Comparison of ENCODE assay signal across 26 cellular contexts in the genomic region with DNA sequence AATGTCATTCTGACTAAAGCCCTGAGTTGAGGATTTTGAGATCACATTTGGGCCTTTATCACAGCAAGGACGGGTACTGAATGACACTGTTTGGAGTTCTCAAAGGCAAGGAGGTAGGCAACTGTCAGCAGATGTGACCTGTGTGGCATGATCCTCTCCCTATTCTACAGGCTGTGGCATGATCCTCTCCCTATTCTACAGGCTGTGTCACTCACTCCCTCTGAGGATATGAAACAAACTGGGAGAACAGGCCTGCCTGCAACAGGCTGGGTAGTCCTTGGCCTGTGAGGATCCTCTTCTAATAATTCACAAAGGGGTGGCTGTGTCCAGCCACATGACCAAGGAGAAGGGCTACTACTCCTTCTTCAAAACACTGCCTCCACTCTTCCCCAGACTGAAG. TPM values are rescaled to one million over a fixed set of nuclear protein-coding genes. Genes with fewer than 3 reads are reported as not detected.
DNase-seq lines count a peak whose midpoint lies in the region; ATAC-seq, FAIRE-seq and TF ChIP-seq lines count a peak whose summit lies in the region.
"Had no signal": no experiment of that assay in that cellular context is flagged by ENCODE, and none has a peak within 500 bp of the region (broad histone marks: within the 10 kb centered on the region; RNA-seq: fewer than 3 reads in every experiment).

No MANE protein-coding gene starts in this region.

- intact Hi-C loops in aorta (cut with DNase I), result no loop called here
- intact Hi-C loops in dorsolateral prefrontal cortex (cut with DNase I), result no loop called here

- CTCF ChIA-PET in A549 (lab: Yijun Ruan, JAX), result no interaction called here

- H3K4me3 Mint-ChIP-seq in nephron progenitor cell, result no peak overlapping the region
- H3K4me3 Mint-ChIP-seq: CD14-positive monocyte; CD4-positive, alpha-beta memory T cell; CD4-positive, CD25-positive, alpha-beta regulatory T cell; CD8-positive, alpha-beta memory T cell had no signal

- no peaks in the 10 kb centered on the region for H3K27me3 Mint-ChIP-seq in nephron progenitor cell (ENCODE audit: low read depth, poor library complexity)

- H3K4me1 Mint-ChIP-seq in nephron progenitor cell, result no peaks in the 10 kb centered on the region
- H3K4me1 Mint-ChIP-seq: CD14-positive monocyte; CD4-positive, alpha-beta memory T cell; CD4-positive, CD25-positive, alpha-beta regulatory T cell; CD8-positive, alpha-beta memory T cell had no signal

- H3K36me3 ChIP-seq in bronchial epithelial cell (ENCODE audit: control insufficient read depth, insufficient read depth, low read length), result no peaks in the 10 kb centered on the region
- no peaks in the 10 kb centered on the region for H3K36me3 ChIP-seq in esophagus (ENCODE audit: control insufficient read depth in 2 of 2, insufficient read depth in 2 of 2, low read length in 1 of 2)
- H3K36me3 ChIP-seq in aorta (ENCODE audit: control insufficient read depth in 1 of 2, insufficient read depth in 2 of 2, low read length in 1 of 2), result no peaks in the 10 kb centered on the region
- H3K36me3 ChIP-seq: BE2C, BLaER1 had no signal

- no peak overlapping the region for H3K4me3 ChIP-seq in A549
- no peak overlapping the region for H3K4me3 ChIP-seq in bronchial epithelial cell (ENCODE audit: low read depth, low read length)
- H3K4me3 ChIP-seq in esophagus (ENCODE audit: low read depth in 1 of 2, low read length in 2 of 2), result no peak overlapping the region
- no peak overlapping the region for H3K4me3 ChIP-seq in aorta (ENCODE audit: low read length in 2 of 2)
- H3K4me3 ChIP-seq in dorsolateral prefrontal cortex, result no peak overlapping the region
- H3K4me3 ChIP-seq: BLaER1 had no signal

- H3K36me3 Mint-ChIP-seq in nephron progenitor cell (ENCODE audit: low read depth), result no peaks in the 10 kb centered on the region
- H3K36me3 Mint-ChIP-seq: CD14-positive monocyte; CD4-positive, CD25-positive, alpha-beta regulatory T cell had no signal

- ATAC-seq in A549 (no peak), aorta (ENCODE audit: low FRiP score) (peak; percentile 11)

- TF ChIP-seq RAD21 in A549 (conservative IDR thresholded peaks at IDR 0.05 in 1 of 2, IDR thresholded peaks at IDR 0.05 in 1 of 2), result no peak

- no peak for TF ChIP-seq POLR2A in A549 (IDR thresholded peaks at IDR 0.05; ENCODE audit: low read length)

- FAIRE-seq in A549 (lab: Jason Lieb, UNC) (peak; percentile 81), bronchial epithelial cell (lab: Jason Lieb, UNC) (no peak)
- FAIRE-seq: G401.6, GM12891, GM18507 had no signal

- H3K4me1 ChIP-seq in A549 (peaks cover 7% of the 10 kb centered on the region; the same call in 1 of the 3 replicates), esophagus (ENCODE audit: control insufficient read depth in 2 of 2, insufficient read depth in 2 of 2, low read length in 1 of 2) (no peaks in the 10 kb centered on the region), aorta (ENCODE audit: control insufficient read depth in 1 of 2, insufficient read depth in 2 of 2, low read length in 2 of 2) (no peaks in the 10 kb centered on the region)
- H3K4me1 ChIP-seq: BE2C, BLaER1 had no signal

- POLR2A ChIA-PET in A549 (lab: Yijun Ruan, JAX), result no interaction called here

- H3K27me3 ChIP-seq in bronchial epithelial cell (ENCODE audit: control insufficient read depth, insufficient read depth, low read length) (no peaks in the 10 kb centered on the region), esophagus (ENCODE audit: control insufficient read depth in 1 of 2, insufficient read depth in 2 of 2, low read length in 2 of 2) (no peaks in the 10 kb centered on the region), aorta (ENCODE audit: control insufficient read depth in 1 of 2, insufficient read depth in 2 of 2, low read length in 1 of 2) (no peaks in the 10 kb centered on the region), dorsolateral prefrontal cortex (peaks cover 0 to 68% (median 31%) of the 10 kb centered on the region in 45 donors)
- H3K27me3 ChIP-seq: BE2C had no signal

- peaks cover 46% of the 10 kb centered on the region for H3K9me3 Mint-ChIP-seq in nephron progenitor cell

- H3K4me2 ChIP-seq in A549, result no peak overlapping the region
- H3K4me2 ChIP-seq: BLaER1 had no signal

- DNase-seq in A549 (ENCODE audit: low read depth in 1 of 2, low spot score in 1 of 2) (no peak), bronchial epithelial cell (ENCODE audit: low read depth) (peak; percentile 20), aorta (no peak), EL (no peak), nephron progenitor cell (no peak), dorsolateral prefrontal cortex (no peak)
- DNase-seq: ACHN; BE2C; C1 segment of cervical spinal cord; CD4-positive, alpha-beta memory T cell; CD4-positive, CD25-positive, alpha-beta regulatory T cell; CD8-positive, alpha-beta memory T cell; COR-L47; DMS 273 treated with DMSO at 0.1 percent for 48 hours; DMS153; DMS53; DMS79; DND-41; GF-D8 had no signal

- H3K27ac Mint-ChIP-seq in nephron progenitor cell, result no peak overlapping the region
- H3K27ac Mint-ChIP-seq: CD14-positive monocyte; CD4-positive, alpha-beta memory T cell; CD4-positive, CD25-positive, alpha-beta regulatory T cell; CD8-positive, alpha-beta memory T cell had no signal

- no peaks in the 10 kb centered on the region for H3K9me3 ChIP-seq in A549
- H3K9me3 ChIP-seq in esophagus (ENCODE audit: control insufficient read depth in 2 of 2, insufficient read depth in 1 of 2, low read depth in 1 of 2, low read length in 1 of 2), result peaks cover 0 to 4% of the 10 kb centered on the region in 2 donors
- no peaks in the 10 kb centered on the region for H3K9me3 ChIP-seq in aorta (ENCODE audit: control insufficient read depth, low read length)
- H3K9me3 ChIP-seq: BE2C had no signal

- WGBS in A549 (ENCODE audit: missing lambda C conversion rate), result 33% methylated on average over 1 of the region's 1 CpG
- 58 to 76% methylated on average over 1 of the region's 1 CpG for WGBS in esophagus, 2 donors
- WGBS in aorta, 2 donors, result 62 to 96% methylated on average over 1 of the region's 1 CpG

- H3K27ac ChIP-seq in A549, result no peak overlapping the region
- peak overlapping the region; percentile 64 to 70 for H3K27ac ChIP-seq in esophagus (ENCODE audit: low read depth in 2 of 2, low read length in 1 of 2)
- no peak overlapping the region for H3K27ac ChIP-seq in aorta (ENCODE audit: low read depth in 1 of 2, low read length in 2 of 2)
- H3K27ac ChIP-seq in dorsolateral prefrontal cortex, result no peak overlapping the region
- H3K27ac ChIP-seq: 22Rv1, BLaER1 had no signal

- TF ChIP-seq CTCF in A549 (IDR thresholded peaks at IDR 0.05) (no peak), bronchial epithelial cell (IDR thresholded peaks at IDR 0.05; ENCODE audit: insufficient read depth, low read length, severe bottlenecking) (no peak), nephron progenitor cell (IDR thresholded peaks at IDR 0.05) (no peak), dorsolateral prefrontal cortex (IDR thresholded peaks at IDR 0.05 in 54 of 56, conservative IDR thresholded peaks at IDR 0.05 in 2 of 56; ENCODE audit: low read depth in 1 of 56, partially characterized antibody in 56 of 56) (no peak)

- TF ChIP-seq EP300 in A549 (IDR thresholded peaks at IDR 0.05), result no peak

TF ChIP-seq in A549, 52 proteins besides CTCF, POLR2A, EP300 and RAD21:
- TF ChIP-seq EHF (CRISPR knock-in tag; IDR thresholded peaks at IDR 0.05), result no peak
- no peak for TF ChIP-seq TP53 (CRISPR knock-in tag; IDR thresholded peaks at IDR 0.05)
- TF ChIP-seq RARB (CRISPR knock-in tag; IDR thresholded peaks at IDR 0.05), result no peak
- no peak for TF ChIP-seq JUN (IDR thresholded peaks at IDR 0.05)
- no peak for TF ChIP-seq FOSB (CRISPR knock-in tag; IDR thresholded peaks at IDR 0.05)
- no peak for TF ChIP-seq SMC3 (IDR thresholded peaks at IDR 0.05)
- TF ChIP-seq CBX2 (IDR thresholded peaks at IDR 0.05; ENCODE audit: borderline replicate concordance, low read depth), result no peak
- no peak for TF ChIP-seq TFCP2L1 (CRISPR knock-in tag; IDR thresholded peaks at IDR 0.05)

RNA-seq across cellular contexts. Expression of a gene that starts 14.9 kb away (rescaled TPM):
- polyA plus RNA-seq in A549 (2011; rRNA removed) (2.4 and 2.7 TPM in 2 replicates), A549 (2017; fragmentation: RNase III; extraction: RNeasy Plus Mini Kit Qiagen cat#74134 plus additional on column Dnase treatment) (0.62 to 0.96 TPM (median 0.81 TPM) in 3 replicates), esophagus (1 to 10 TPM in 1 of 2 donors, under 1 TPM in 1; 0.85 to 1.2 TPM), aorta (1 to 10 TPM; 1.5 to 2.8 TPM)
- 0.28 and 0.31 TPM in 2 replicates for polyA plus RNA-seq in A549 (2012; cell fraction: cytosol; rRNA removed)
- polyA plus RNA-seq in A549 (2012; cell fraction: nucleus; rRNA removed), result 0.23 and 0.43 TPM in 2 replicates
- polyA minus RNA-seq in A549 (2011; rRNA and poly(A)+ RNA removed), result 1.4 and 3.8 TPM in 2 replicates
- total RNA-seq in bronchial epithelial cell (2.0 and 2.1 TPM in 2 replicates), aorta (1 to 10 TPM; 2.3 to 3.9 TPM), dorsolateral prefrontal cortex (10 to 100 TPM in 41 of 120 experiments, 1 to 10 TPM in 79; 4.4 to 17.2 (median 8.8) TPM)

RNA-seq across cellular contexts. Expression of a gene that starts 50.9 kb away (rescaled TPM):
- polyA plus RNA-seq in A549 (2011; rRNA removed), result 26.7 and 39.0 TPM in 2 replicates
- 11.4 and 14.7 TPM in 2 replicates for polyA plus RNA-seq in A549 (2012; cell fraction: cytosol; rRNA removed)
- polyA plus RNA-seq in A549 (2012; cell fraction: nucleus; rRNA removed), result 5.0 and 7.0 TPM in 2 replicates
- 26.0 to 26.8 TPM (median 26.8 TPM) in 3 replicates for polyA plus RNA-seq in A549 (2017; fragmentation: RNase III; extraction: RNeasy Plus Mini Kit Qiagen cat#74134 plus additional on column Dnase treatment)
- polyA minus RNA-seq in A549 (2011; rRNA and poly(A)+ RNA removed), result 7.5 and 7.8 TPM in 2 replicates
- 43.4 and 57.6 TPM in 2 replicates for total RNA-seq in bronchial epithelial cell
- polyA plus RNA-seq in esophagus, result 10 to 100 TPM; 23.8 to 24.7 TPM
- total RNA-seq in aorta, result 10 to 100 TPM; 18.2 to 26.2 TPM
- 10 to 100 TPM; 18.7 to 21.7 TPM for polyA plus RNA-seq in aorta
- total RNA-seq in dorsolateral prefrontal cortex, result 10 to 100 TPM; 13.0 to 40.7 (median 25.0) TPM

Comparison
In these comparisons a context has a peak if more than half of its experiments do, and no peak if none do; other contexts are left out.
1. H3K27ac ChIP-seq: peak in esophagus (2 of 2); none in A549 (0 of 2), aorta (0 of 2) and dorsolateral prefrontal cortex (0 of 59).